Comparison of ENCODE assay signal across 9 cellular contexts in the genomic region with DNA sequence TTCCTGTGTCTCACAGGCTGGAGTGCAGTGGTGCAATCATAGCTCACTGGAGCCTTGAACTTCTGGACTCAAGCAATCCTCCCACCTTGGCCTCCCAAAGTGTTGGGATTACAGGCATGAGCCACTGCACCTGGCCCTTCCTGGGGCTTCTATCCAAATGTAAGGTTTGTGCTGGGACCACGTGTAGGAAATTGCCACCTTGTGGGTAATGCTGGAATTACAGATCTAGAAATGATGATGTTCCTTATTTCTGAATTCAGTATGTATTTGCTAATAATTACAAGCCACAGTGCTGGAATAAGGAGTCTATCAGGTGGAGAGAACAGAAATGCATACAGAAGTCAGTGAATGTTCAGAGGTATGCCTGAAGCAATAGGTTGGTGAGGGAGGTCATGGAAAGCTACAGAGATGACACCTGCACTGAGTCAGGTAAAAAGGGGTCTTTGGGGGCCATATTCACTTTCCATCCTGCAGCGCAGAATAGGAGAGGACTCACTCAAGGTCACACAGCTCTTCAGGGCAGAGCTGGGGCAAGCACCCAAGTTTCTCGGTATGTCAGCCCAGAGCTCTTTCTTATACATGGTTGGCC. TPM values are rescaled to one million over a fixed set of nuclear protein-coding genes. Genes with fewer than 3 reads are reported as not detected.
DNase-seq lines count a peak whose midpoint lies in the region; ATAC-seq and TF ChIP-seq lines count a peak whose summit lies in the region.
"Had no signal": no experiment of that assay in that cellular context is flagged by ENCODE, and none has a peak within 500 bp of the region (broad histone marks: within the 10 kb centered on the region; RNA-seq: fewer than 3 reads in every experiment).

No MANE protein-coding gene starts in this region.

- no peaks in the 10 kb centered on the region for H3K9me3 ChIP-seq in A673 (ENCODE audit: low read depth, low read length, poor library complexity, severe bottlenecking)
- H3K9me3 ChIP-seq in breast epithelium = no peaks in the 10 kb centered on the region
- H3K9me3 ChIP-seq in T-helper 17 cell (ENCODE audit: control insufficient read depth, low read length, poor library complexity, severe bottlenecking) = no peaks in the 10 kb centered on the region

- peaks cover 15% of the 10 kb centered on the region for H3K4me1 Mint-ChIP-seq in T-helper 17 cell

- DNase-seq in A673 (ENCODE audit: low spot score) (peak; percentile 57), GM03348 (ENCODE audit: low spot score) (peak; percentile 60), NCI-H2227 treated with DMSO at 0.1 percent for 48 hours (lab: John Stamatoyannopoulos, UW) (peak; percentile 31), breast epithelium (ENCODE audit: low spot score in 2 of 2) (no peak), medulla oblongata (ENCODE audit: extremely low spot score) (peak; percentile 42), T-helper 17 cell (no peak)

- ATAC-seq in HG03520 (IDR thresholded peaks at IDR 0.05; ENCODE audit: unreplicated experiment) = no peak
- no peak for ATAC-seq in T-helper 17 cell
- no peak for ATAC-seq in HG02678 (IDR thresholded peaks at IDR 0.05; ENCODE audit: unreplicated experiment)

- CTCF ChIA-PET in A673 (lab: Charles Lee) = no interaction called here

- no peak overlapping the region for H3K27ac ChIP-seq in A673 (ENCODE audit: low read depth, low read length, poor library complexity, severe bottlenecking)
- H3K27ac ChIP-seq in breast epithelium = no peak overlapping the region

- H3K4me3 Mint-ChIP-seq in T-helper 17 cell = no peak overlapping the region
- H3K4me3 Mint-ChIP-seq: dendritic cell treated with granulocyte-macrophage colony-stimulating factor and Interleukin-4, amounts not matched to agents 40 ng/mL and 50 ng/mL, for 4 days had no signal

- H3K36me3 ChIP-seq in A673 (ENCODE audit: insufficient read depth, low read length, poor library complexity, severe bottlenecking) = no peaks in the 10 kb centered on the region
- H3K36me3 ChIP-seq in breast epithelium = no peaks in the 10 kb centered on the region

- TF ChIP-seq POLR2A in breast epithelium (IDR thresholded peaks at IDR 0.05) = no peak

- H3K4me3 ChIP-seq in A673 (ENCODE audit: low read depth, low read length, poor library complexity, severe bottlenecking) = no peak overlapping the region
- no peak overlapping the region for H3K4me3 ChIP-seq in breast epithelium

- H3K27me3 Mint-ChIP-seq in T-helper 17 cell = peaks cover 20% of the 10 kb centered on the region

- no peak overlapping the region for H3K27ac Mint-ChIP-seq in T-helper 17 cell
- H3K27ac Mint-ChIP-seq: dendritic cell treated with granulocyte-macrophage colony-stimulating factor and Interleukin-4, amounts not matched to agents 40 ng/mL and 50 ng/mL, for 4 days had no signal

- H3K27me3 ChIP-seq in A673 (replicated peaks; ENCODE audit: insufficient read depth, low read depth, low read length, poor library complexity) = peaks cover 1% of the 10 kb centered on the region
- H3K27me3 ChIP-seq in breast epithelium = no peaks in the 10 kb centered on the region

- POLR2A ChIA-PET in A673 (lab: Charles Lee; ENCODE audit: low non-redundant PET) = no interaction called here

- TF ChIP-seq CTCF in A673 (conservative IDR thresholded peaks at IDR 0.05; ENCODE audit: low read depth, low read length) (peak; percentile 63), breast epithelium (IDR thresholded peaks at IDR 0.05) (peak; percentile 45 to 55 (median 52))

- no peaks in the 10 kb centered on the region for H3K4me1 ChIP-seq in A673 (ENCODE audit: insufficient read depth, low read length, poor library complexity, severe bottlenecking)
- no peaks in the 10 kb centered on the region for H3K4me1 ChIP-seq in breast epithelium

- H3K36me3 Mint-ChIP-seq in T-helper 17 cell (ENCODE audit: low read depth) = no peaks in the 10 kb centered on the region

- BruUV-seq in A673 (replicated peaks; lab: Mats Ljungman, UMichigan) = no TSS peak

- intact Hi-C loops in A673 (cut with micrococcal nuclease; ENCODE audit: unreplicated experiment) = loop anchor here (10.0 kb wide), 1 partner anchor 518 kb away; no protein-coding TSS in a partner anchor
- intact Hi-C loops in breast epithelium (cut with DNase I; ENCODE audit: low total_unique reads) = no loop called here

RNA-seq across cellular contexts. Expression of a gene that starts 8.8 kb away (rescaled TPM):
- 0.90 and 0.96 TPM in 2 replicates for total RNA-seq in A673 (2021)
- not detected for total RNA-seq in breast epithelium
- total RNA-seq in T-helper 17 cell = not detected

RNA-seq across cellular contexts. Expression of a gene that starts 40.5 kb away (rescaled TPM):
- total RNA-seq in A673 (2021) = 29.0 and 33.1 TPM in 2 replicates
- total RNA-seq in breast epithelium = 10 to 100 TPM; 10.2 to 18.4 (median 11.0) TPM
- total RNA-seq in T-helper 17 cell = 1 to 10 TPM; 1.7 to 2.7 TPM

Comparison
In these comparisons a context has a peak if more than half of its experiments do, and no peak if none do; other contexts are left out.
1. DNase-seq: peak in A673 (single experiment), GM03348 (single experiment), NCI-H2227 treated with DMSO at 0.1 percent for 48 hours (single experiment) and medulla oblongata (single experiment); none in breast epithelium (0 of 2) and T-helper 17 cell (0 of 3).